36 cellular contexts compared by ENCODE assay signal in genomic region chr19:51458051-51458645, GRCh38. TPM values are rescaled to one million over a fixed set of nuclear protein-coding genes. Genes with fewer than 3 reads are reported as not detected.
A peak's percentile ranks its signal among the peaks of the same experiment; 100 is the strongest.
DNase-seq lines count a peak whose midpoint lies in the region; ATAC-seq, FAIRE-seq and TF ChIP-seq lines count a peak whose summit lies in the region.
"Had no signal": no experiment of that assay in that cellular context is flagged by ENCODE, and none has a peak within 500 bp of the region (broad histone marks: within the 10 kb centered on the region; RNA-seq: fewer than 3 reads in every experiment).

TSS of gene SIGLEC8 (minus strand) at chr19:51458454. CDS start at chr19:51458387, 67 bp downstream.

- no peak for DNase-seq in Peyer's patch
- DNase-seq in K562 (ENCODE audit: extremely low read depth in 1 of 4, low spot score in 3 of 4), result no peak
- DNase-seq in medulla oblongata (ENCODE audit: extremely low spot score), result peak; percentile 43
- DNase-seq in spleen, result peak; percentile 59
- DNase-seq in SKM-1 treated with dmso at 0.1 percent for 144 hours (lab: John Stamatoyannopoulos, UW; ENCODE audit: unreplicated experiment), result no peak
- DNase-seq in stimulated activated CD4-positive, alpha-beta T cell treated with anti-CD3 and anti-CD28 coated beads, Interleukin-4, amount 100 ng/mL, for 24 hours, result no peak
- DNase-seq: activated CD4-positive, alpha-beta T cell treated with anti-CD3 and anti-CD28 coated beads, Interleukin-2, amount 50 U/mL, for 48 hours; activated CD4-positive, CD25-positive, alpha-beta regulatory T cell treated with anti-CD3 and anti-CD28 coated beads, Interleukin-2, amount 50 U/mL, for 72 hours; Caco-2; DMS53; endodermal cell; left ventricle myocardium superior; MM.1S; naive thymus-derived CD4-positive, alpha-beta T cell; NCI-H1417; NCI-H2029 treated with DMSO at 0.1 percent for 48 hours; NCI-H2227 treated with DMSO at 0.1 percent for 48 hours; NCI-H526; occipital lobe; PC-9; retina; SHP77 treated with DMSO at 0.1 percent for 48 hours; upper lobe of right lung had no signal

- POLR2A ChIA-PET in K562 (lab: Yijun Ruan, JAX), result interaction anchor here (0.7 kb wide), 1 partner anchor 28 kb away, joined by 4 read pairs; no protein-coding TSS in a partner anchor

- H3K4me3 ChIP-seq in Peyer's patch, result peak within 1 kb of the TSS in 1 of 4 donors; percentile 2
- no peak within 1 kb of the TSS for H3K4me3 ChIP-seq in K562
- H3K4me3 ChIP-seq in spleen, result peak within 1 kb of the TSS in 2 of 8 donors; percentile 24 to 45
- H3K4me3 ChIP-seq: ascending aorta, HAP-1, PC-9, skin epidermis, upper lobe of right lung had no signal

- ATAC-seq in K562 (no peak), GM18909 (IDR thresholded peaks at IDR 0.05; ENCODE audit: poor library complexity, unreplicated experiment) (no peak), HG03045 (IDR thresholded peaks at IDR 0.05; ENCODE audit: unreplicated experiment) (no peak)
- ATAC-seq: activated naive CD4-positive, alpha-beta T cell treated with anti-CD3 and anti-CD28 coated beads, Interleukin-2, amount 50 U/mL, for 72 hours; left ventricle myocardium superior; naive thymus-derived CD4-positive, alpha-beta T cell; upper lobe of right lung had no signal

- no peaks in the 10 kb centered on the region for H3K4me1 ChIP-seq in Peyer's patch
- H3K4me1 ChIP-seq in K562 (replicated peaks in 1 of 2; ENCODE audit: control insufficient read depth in 2 of 2, insufficient read depth in 2 of 2, low read length in 2 of 2), result peaks cover 13 to 36% of the 10 kb centered on the region in 2 experiments; a peak in 4 of 5 replicates
- H3K4me1 ChIP-seq in spleen, result peaks cover 0 to 37% (median 14%) of the 10 kb centered on the region in 6 donors
- H3K4me1 ChIP-seq: ascending aorta, Caco-2, HAP-1, upper lobe of right lung had no signal

- TF ChIP-seq POLR2A in Peyer's patch (IDR thresholded peaks at IDR 0.05) (no peak), K562 (conservative IDR thresholded peaks at IDR 0.05) (no peak), spleen (IDR thresholded peaks at IDR 0.05) (no peak)

- 47% methylated on average over 10 of the region's 10 CpGs for WGBS in K562 (ENCODE audit: insufficient coverage, low coverage, missing lambda C conversion rate)
- 75 to 81% (median 76%) methylated on average over 9 to 10 of the region's 10 CpGs for WGBS in spleen, 5 donors

- in situ Hi-C loops in K562 (cut with MboI), result no loop called here

- H3K4me2 ChIP-seq in K562 (ENCODE audit: insufficient read depth, low read length), result no peak within 1 kb of the TSS
- H3K4me2 ChIP-seq: KMS-11, PC-9 had no signal

- H3K9me3 ChIP-seq in Peyer's patch, result no peaks in the 10 kb centered on the region
- H3K9me3 ChIP-seq in K562 (replicated peaks; ENCODE audit: control insufficient read depth, insufficient read depth, low read depth, low read length), result no peaks in the 10 kb centered on the region
- H3K9me3 ChIP-seq in spleen, result no peaks in the 10 kb centered on the region
- H3K9me3 ChIP-seq: ascending aorta, HAP-1, upper lobe of right lung had no signal

- intact Hi-C loops in K562 (cut with micrococcal nuclease), result no loop called here
- intact Hi-C loops in spleen (cut with DNase I; ENCODE audit: low total_unique reads), result no loop called here

- no peak for TF ChIP-seq EP300 in K562 (IDR thresholded peaks at IDR 0.05; ENCODE audit: low read length)

- no peak for TF ChIP-seq RAD21 in K562 (CRISPR knock-in tag; conservative IDR thresholded peaks at IDR 0.05 in 1 of 2, IDR thresholded peaks at IDR 0.05 in 1 of 2)

- H3K36me3 ChIP-seq in Peyer's patch (no peaks in the 10 kb centered on the region), K562 (ENCODE audit: control insufficient read depth, insufficient read depth, low read length) (no peaks in the 10 kb centered on the region), spleen (no peaks in the 10 kb centered on the region)
- H3K36me3 ChIP-seq: ascending aorta, HAP-1, upper lobe of right lung had no signal

- no peaks in the 10 kb centered on the region for H3K79me2 ChIP-seq in K562 (ENCODE audit: control insufficient read depth, insufficient read depth, low read length)

- H3K9ac ChIP-seq in K562 (ENCODE audit: insufficient read depth in 1 of 2, low read depth in 2 of 2, low read length in 2 of 2), result peak within 1 kb of the TSS in 1 of 2 experiments; percentile 23; a peak in 1 of 4 replicates
- H3K9ac ChIP-seq: KMS-11 had no signal

- no peaks in the 10 kb centered on the region for H3K27me3 ChIP-seq in Peyer's patch
- H3K27me3 ChIP-seq in K562 (ENCODE audit: control insufficient read depth in 2 of 2, insufficient read depth in 2 of 2, low read length in 2 of 2), result no peaks in the 10 kb centered on the region
- H3K27me3 ChIP-seq in spleen (replicated peaks in 1 of 7), result peaks cover 0 to 71% (median 17%) of the 10 kb centered on the region in 7 donors
- H3K27me3 ChIP-seq: ascending aorta had no signal

- no TSS peak for BruUV-seq in K562 (replicated peaks; lab: Mats Ljungman, UMichigan)

- 0 out of 2 replicates have a peak within 1 kb of the TSS, but pooled peaks have one; percentile 24 for H2AFZ ChIP-seq in K562 (ENCODE audit: low read depth, low read length)
- H2AFZ ChIP-seq: PC-9 had no signal

- no peak for TF ChIP-seq CTCF in Peyer's patch (IDR thresholded peaks at IDR 0.05)
- TF ChIP-seq CTCF in K562 (IDR thresholded peaks at IDR 0.05 in 2 of 3, conservative IDR thresholded peaks at IDR 0.05 in 1 of 3; ENCODE audit: insufficient read depth in 2 of 3, low read depth in 1 of 3, low read length in 3 of 3), result no peak
- no peak for TF ChIP-seq CTCF in spleen (IDR thresholded peaks at IDR 0.05 in 8 of 11, conservative IDR thresholded peaks at IDR 0.05 in 3 of 11)

- H3K9me1 ChIP-seq in K562 (ENCODE audit: control insufficient read depth, insufficient read depth, low read length), result no peaks in the 10 kb centered on the region

- FAIRE-seq in K562 (lab: Jason Lieb, UNC), result no peak
- FAIRE-seq: GM12892 had no signal

- H3K27ac ChIP-seq in Peyer's patch (peak within 1 kb of the TSS in 3 of 4 donors; percentile 12 to 36 (median 30)), K562 (ENCODE audit: extremely low read depth, low read depth, low read length) (no peak within 1 kb of the TSS), spleen (peak within 1 kb of the TSS in 3 of 8 donors; percentile 25 to 36 (median 34))
- H3K27ac ChIP-seq: ascending aorta, HL-60, KMS-11, PC-9, skin epidermis, upper lobe of right lung had no signal

- H4K20me1 ChIP-seq in K562 (replicated peaks; ENCODE audit: control insufficient read depth, insufficient read depth, low read length), result no peaks in the 10 kb centered on the region

- CTCF ChIA-PET in K562 (lab: Yijun Ruan, JAX; ENCODE audit: low intra/inter-chr PET ratio), result no interaction called here

TF ChIP-seq in K562, 482 proteins besides CTCF, POLR2A, EP300 and RAD21 (continues in another document):
- TF ChIP-seq ZHX1 (conservative IDR thresholded peaks at IDR 0.05; ENCODE audit: low read length), result no peak
- no peak for TF ChIP-seq CREM (IDR thresholded peaks at IDR 0.05; ENCODE audit: low read depth)
- TF ChIP-seq RBM34 (IDR thresholded peaks at IDR 0.05; ENCODE audit: borderline replicate concordance, insufficient read depth, low read length), result no peak
- TF ChIP-seq ZNF263 (CRISPR knock-in tag; IDR thresholded peaks at IDR 0.05; ENCODE audit: borderline replicate concordance), result no peak
- TF ChIP-seq PTRF (tag; IDR thresholded peaks at IDR 0.05), result no peak
- no peak for TF ChIP-seq XRCC4 (IDR thresholded peaks at IDR 0.05; ENCODE audit: extremely low read depth, insufficient read depth, insufficient read length)
- no peak for TF ChIP-seq TCFL5 (CRISPR knock-in tag; conservative IDR thresholded peaks at IDR 0.05)
- no peak for TF ChIP-seq KAT2B (IDR thresholded peaks at IDR 0.05; ENCODE audit: low read depth, low read length)
- no peak for TF ChIP-seq TEAD1 (CRISPR knock-in tag; IDR thresholded peaks at IDR 0.05)

RNA-seq across cellular contexts. Expression of gene SIGLEC8, which starts in this region (rescaled TPM):
- total RNA-seq in Peyer's patch (10 to 100 TPM in 1 of 4 donors, under 1 TPM in 3; 0.18 to 13.2 (median 0.52) TPM), K562 (2014; rRNA removed) (0.45 and 0.59 TPM in 2 replicates), K562 (2014; rRNA removed; fragmentation: Illumina TruSeq; extraction: Trizol) (0.22 and 0.29 TPM in 2 replicates), K562 (2015; rRNA removed; fragmentation: Illumina TruSeq; extraction: Trizol) (0.45 and 0.65 TPM in 2 replicates), K562 (2021) (0.44 and 0.49 TPM in 2 replicates), spleen (10 to 100 TPM in 4 of 7 donors, 1 to 10 TPM in 3; 2.2 to 39.3 (median 10.1) TPM)
- total RNA-seq in K562 (2011; cell fraction: chromatin; rRNA removed; ENCODE audit: low replicate concordance), result 0.65 and 2.4 TPM in 2 replicates
- 0.50 and 0.79 TPM in 2 replicates for total RNA-seq in K562 (2011; cell fraction: nucleolus; rRNA removed)
- 0.53 and 0.95 TPM in 2 replicates for total RNA-seq in K562 (2011; cell fraction: nucleoplasm; rRNA removed)
- polyA plus RNA-seq in K562 (2011; rRNA removed) (0.61 and 0.76 TPM in 2 replicates), K562 (2014; fragmentation: Illumina TruSeq; extraction: Trizol) (0.39 and 0.44 TPM in 2 replicates), K562 (2014; fragmentation: Nextera tagmentation; extraction: Ambion mirVana) (under 1 TPM; 0.04 to 0.07 TPM), K562 (2014; rRNA removed) (0.19 and 0.25 TPM in 2 replicates), spleen (1 to 10 TPM; 1.1 to 5.1 (median 3.5) TPM)
- 0.74 and 1.2 TPM in 2 replicates for polyA plus RNA-seq in K562 (2011; cell fraction: cytosol; rRNA removed)
- 1.3 and 1.8 TPM in 2 replicates for polyA plus RNA-seq in K562 (2011; cell fraction: nucleus; rRNA removed)
- 0.91 and 2.7 TPM in 2 replicates for polyA plus RNA-seq in K562 (2012)
- 0.25 and 0.48 TPM in 2 replicates for polyA minus RNA-seq in K562 (2011; rRNA and poly(A)+ RNA removed)
- 1.5 TPM in 1 of 2 replicates, not detected in the other for polyA minus RNA-seq in K562 (2011; cell fraction: cytosol; rRNA and poly(A)+ RNA removed)
- polyA minus RNA-seq in K562 (2011; cell fraction: nucleus; rRNA and poly(A)+ RNA removed), result 0.54 TPM in 1 of 2 replicates, not detected in the other
- total RNA-seq: activated naive CD4-positive, alpha-beta T cell treated with anti-CD3 and anti-CD28 coated beads, Interleukin-2, amount 50 U/mL, for 72 hours; ascending aorta; Caco-2; endodermal cell; fibroblast of villous mesenchyme; G401; mesothelial cell of epicardium; naive thymus-derived CD4-positive, alpha-beta T cell; PC-9; T-helper 2 cell treated with Interferon-gamma antibody and Interleukin-4, amounts not matched to agents 100 ng/mL and 5 ng/mL, for 36 hours had no signal
- polyA plus RNA-seq: naive thymus-derived CD4-positive, alpha-beta T cell had no signal

Comparison
In these comparisons a context has a peak if more than half of its experiments do, and no peak if none do; other contexts are left out.
1. DNase-seq: peak in medulla oblongata (single experiment) and spleen (single experiment); none in Peyer's patch (0 of 3), K562 (0 of 4), SKM-1 treated with dmso at 0.1 percent for 144 hours (single experiment) and stimulated activated CD4-positive, alpha-beta T cell treated with anti-CD3 and anti-CD28 coated beads, Interleukin-4, amount 100 ng/mL, for 24 hours (single experiment).